Comparison of ENCODE assay signal across 13 cellular contexts in genomic region chr13:49303533-49304252, GRCh38. TPM values are rescaled to one million over a fixed set of nuclear protein-coding genes. Genes with fewer than 3 reads are reported as not detected.
DNase-seq lines count a peak whose midpoint lies in the region; ATAC-seq, FAIRE-seq and TF ChIP-seq lines count a peak whose summit lies in the region.
"Had no signal": no experiment of that assay in that cellular context is flagged by ENCODE, and none has a peak within 500 bp of the region (broad histone marks: within the 10 kb centered on the region; RNA-seq: fewer than 3 reads in every experiment).

No MANE protein-coding gene starts in this region.

- H3K27me3 ChIP-seq in HepG2 (ENCODE audit: control insufficient read depth in 1 of 2, insufficient read depth in 2 of 2, low read length in 2 of 2), result no peaks in the 10 kb centered on the region
- no peaks in the 10 kb centered on the region for H3K27me3 ChIP-seq in stomach smooth muscle (ENCODE audit: control insufficient read depth in 1 of 2, insufficient read depth in 2 of 2, low read length in 2 of 2)
- H3K27me3 ChIP-seq: colonic mucosa had no signal

- H3K9ac ChIP-seq in HepG2 (ENCODE audit: insufficient read depth, low read depth, low read length), result no peak overlapping the region
- no peak overlapping the region for H3K9ac ChIP-seq in stomach smooth muscle (ENCODE audit: low read length in 2 of 2)

- DNase-seq in coronary artery (ENCODE audit: low spot score) (no peak), HepG2 (ENCODE audit: low spot score) (peak; percentile 86), OCI-LY7 (ENCODE audit: low spot score) (no peak), omental fat pad (ENCODE audit: low spot score) (no peak)
- DNase-seq in stimulated activated CD4-positive, alpha-beta T cell treated with anti-CD3 and anti-CD28 coated beads, Interleukin-4, amount 100 ng/mL, for 24 hours, result no peak
- DNase-seq: colonic mucosa, NCI-H1417 treated with DMSO at 0.1 percent for 48 hours had no signal

- H3K4me1 ChIP-seq in HEK293 (ENCODE audit: control insufficient read depth, insufficient read depth, low read length) (no peaks in the 10 kb centered on the region), HepG2 (ENCODE audit: insufficient read depth, low read length) (peaks cover 79% of the 10 kb centered on the region), stomach smooth muscle (ENCODE audit: control insufficient read depth, insufficient read depth, low read length) (peaks cover 49% of the 10 kb centered on the region), OCI-LY7 (ENCODE audit: insufficient read depth, low read length, poor library complexity, severe bottlenecking) (peaks cover 51% of the 10 kb centered on the region)
- H3K4me1 ChIP-seq: colonic mucosa had no signal

- no peaks in the 10 kb centered on the region for H3K9me2 ChIP-seq in OCI-LY7 (ENCODE audit: insufficient read depth, low read length)

- in situ Hi-C loops in HepG2 (cut with HindIII; ENCODE audit: extremely low pct_ligation_motif_present, low pct_unique_long_range_greater_than_20kb), result loop anchor here (5.0 to 10.0 kb wide), 2 partner anchors 121 to 304 kb away; no protein-coding TSS in a partner anchor

- H4K20me1 ChIP-seq in HepG2 (ENCODE audit: insufficient read depth, low read length) (no peaks in the 10 kb centered on the region), OCI-LY7 (ENCODE audit: insufficient read depth, low read length) (no peaks in the 10 kb centered on the region)

- peak in 1 of 2 experiments; percentile 71; a peak in 2 of 4 replicates for TF ChIP-seq EP300 in HepG2 (IDR thresholded peaks at IDR 0.05; ENCODE audit: low read depth in 2 of 2, low read length in 2 of 2)
- peak; percentile 74; the same call in 1 of the 2 replicates for TF ChIP-seq EP300 in HepG2 (CRISPR knock-in tag; IDR thresholded peaks at IDR 0.05; ENCODE audit: borderline replicate concordance)

- intact Hi-C loops in HepG2 (cut with micrococcal nuclease; ENCODE audit: unreplicated experiment) (loop anchor here (5.0 kb wide), 2 partner anchors 69 to 139 kb away; partner anchors contain the start of genes CAB39L and SETDB2), OCI-LY7 (cut with micrococcal nuclease; ENCODE audit: unreplicated experiment) (loop anchor here (5.0 kb wide), 1 partner anchor 489 kb away; the partner anchor contains the start of gene KPNA3)

- no peak; the same call in 1 of the 2 replicates for TF ChIP-seq RAD21 in HepG2 (CRISPR knock-in tag; IDR thresholded peaks at IDR 0.05)

- H2AFZ ChIP-seq in HepG2 (ENCODE audit: low read length), result no peak overlapping the region
- no peak overlapping the region; the same call in 1 of the 2 replicates for H2AFZ ChIP-seq in OCI-LY7 (ENCODE audit: low read length)

- ATAC-seq in HepG2, result peak; percentile 88
- no peak for ATAC-seq in omental fat pad (ENCODE audit: low FRiP score)
- no peak for ATAC-seq in GM21381 (IDR thresholded peaks at IDR 0.05; ENCODE audit: unreplicated experiment)
- ATAC-seq: natural killer cell treated with Interleukin-12 subunit alpha and Interleukin-12 subunit beta and Interleukin-15 and Interleukin-18, amount 100 ng/mL, for 72 hours had no signal

- no peaks in the 10 kb centered on the region for H3K36me3 ChIP-seq in HEK293 (ENCODE audit: control insufficient read depth in 2 of 2, insufficient read depth in 1 of 2, low read length in 2 of 2)
- H3K36me3 ChIP-seq in HepG2 (replicated peaks in 1 of 2; ENCODE audit: control insufficient read depth in 1 of 2, insufficient read depth in 2 of 2, low read length in 2 of 2), result no peaks in the 10 kb centered on the region
- H3K36me3 ChIP-seq in stomach smooth muscle (ENCODE audit: control insufficient read depth in 2 of 2, insufficient read depth in 2 of 2, low read length in 2 of 2), result peaks cover 0 to 5% of the 10 kb centered on the region in 2 donors
- peaks cover 10% of the 10 kb centered on the region; the same call in 1 of the 2 replicates for H3K36me3 ChIP-seq in OCI-LY7 (ENCODE audit: insufficient read depth, low read length)
- H3K36me3 ChIP-seq: colonic mucosa had no signal

- BruUV-seq in HepG2 (replicated peaks; lab: Mats Ljungman, UMichigan), result no TSS peak
- no TSS peak for BruUV-seq in OCI-LY7 (replicated peaks; lab: Mats Ljungman, UMichigan)

- H3K4me3 ChIP-seq in HEK293 (ENCODE audit: low read depth, low read length) (no peak overlapping the region), coronary artery (no peak overlapping the region), HepG2 (replicated peaks in 1 of 3; ENCODE audit: insufficient read depth in 1 of 3, low read depth in 2 of 3, low read length in 3 of 3) (peak overlapping the region in 1 of 3 experiments; percentile 12; a peak in 1 of 6 replicates), stomach smooth muscle (ENCODE audit: low read length in 2 of 2) (no peak overlapping the region), OCI-LY7 (ENCODE audit: low read depth, low read length, poor library complexity, severe bottlenecking) (no peak overlapping the region)
- H3K4me3 ChIP-seq: colonic mucosa had no signal

- H3K9me3 ChIP-seq in HEK293 (ENCODE audit: control insufficient read depth, insufficient read depth, low read depth, low read length) (no peaks in the 10 kb centered on the region), HepG2 (ENCODE audit: low read length) (no peaks in the 10 kb centered on the region), stomach smooth muscle (ENCODE audit: control insufficient read depth in 2 of 2, low read length in 2 of 2) (no peaks in the 10 kb centered on the region), OCI-LY7 (ENCODE audit: low read length) (no peaks in the 10 kb centered on the region)
- H3K9me3 ChIP-seq: colonic mucosa had no signal

- POLR2A ChIA-PET in HEK293 (lab: Yijun Ruan, JAX) (no interaction called here), HepG2 (lab: Yijun Ruan, JAX) (interaction anchor here (1.2 to 1.3 kb wide), 2 partner anchors 10 to 303 kb away, joined by 3 to 5 read pairs; no protein-coding TSS in a partner anchor), OCI-LY7 (lab: Charles Lee) (interaction anchor here (0.9 kb wide), 1 partner anchor 94 kb away, joined by 3 read pairs; no protein-coding TSS in a partner anchor)

- CTCF ChIA-PET in HEK293 (lab: Yijun Ruan, JAX) (no interaction called here), HepG2 (lab: Yijun Ruan, JAX; ENCODE audit: low intra/inter-chr PET ratio, low total read pairs) (interaction anchor here (0.6 kb wide), 1 partner anchor 303 kb away, joined by 3 read pairs; no protein-coding TSS in a partner anchor), OCI-LY7 (lab: Charles Lee; ENCODE audit: unreplicated experiment) (no interaction called here)

- H3K79me2 ChIP-seq in HepG2 (ENCODE audit: insufficient read depth, low read length) (no peaks in the 10 kb centered on the region), OCI-LY7 (ENCODE audit: insufficient read depth, low read depth, low read length) (no peaks in the 10 kb centered on the region)

- H3K27ac ChIP-seq in HEK293 (ENCODE audit: extremely low read depth, low read depth, low read length) (no peak overlapping the region), coronary artery (peak overlapping the region; percentile 26 to 91), HepG2 (ENCODE audit: extremely low read length, insufficient read depth, low read length) (no peak overlapping the region), stomach smooth muscle (ENCODE audit: low read length) (peak overlapping the region; percentile 78), OCI-LY7 (ENCODE audit: low read depth, low read length, poor library complexity, severe bottlenecking) (no peak overlapping the region)
- H3K27ac ChIP-seq: colonic mucosa had no signal

- H3K4me2 ChIP-seq in HepG2 (ENCODE audit: low read depth, low read length) (peak overlapping the region; percentile 30), OCI-LY7 (ENCODE audit: low read length) (no peak overlapping the region)

- FAIRE-seq in HepG2 (lab: Jason Lieb, UNC), result peak; percentile 63
- FAIRE-seq: H54, TTC549 had no signal

- no peak for TF ChIP-seq POLR2A in HepG2 (IDR thresholded peaks at IDR 0.05; ENCODE audit: insufficient read depth in 1 of 2, low read depth in 2 of 2, low read length in 2 of 2)

- 27% methylated on average over 6 of the region's 11 CpGs for WGBS in HepG2 (ENCODE audit: low lambda C conversion rate)

- TF ChIP-seq CTCF in HEK293 (tag by site-specific recombination; IDR thresholded peaks at IDR 0.05) (no peak), coronary artery (IDR thresholded peaks at IDR 0.05) (no peak), HepG2 (CRISPR knock-in tag; IDR thresholded peaks at IDR 0.05) (0 out of 2 replicates have a peak, but pooled peaks have one; percentile 17), OCI-LY7 (conservative IDR thresholded peaks at IDR 0.05; ENCODE audit: low read length) (no peak), omental fat pad (IDR thresholded peaks at IDR 0.05) (no peak)

TF ChIP-seq in HEK293, 187 proteins besides CTCF, POLR2A, EP300 and RAD21 (continues in another document):
- no peak for TF ChIP-seq ZNF837 (tag by site-specific recombination; IDR thresholded peaks at IDR 0.05)

RNA-seq across cellular contexts. Expression of gene CDADC1, which starts 56.0 kb away (rescaled TPM):
- total RNA-seq in HepG2 (2016; rRNA removed; fragmentation: Illumina TruSeq; extraction: Trizol) (9.0 and 10.8 TPM in 2 replicates), OCI-LY7 (2022) (10.3 and 12.5 TPM in 2 replicates), omental fat pad (1 to 10 TPM; 4.5 to 9.6 (median 7.7) TPM)
- total RNA-seq in HepG2 (2016; cell fraction: cytosol; rRNA removed; fragmentation: Illumina TruSeq; extraction: Trizol; ENCODE audit: low read depth), result 5.3 and 6.2 TPM in 2 replicates
- total RNA-seq in HepG2 (2016; cell fraction: insoluble cytoplasmic fraction; rRNA removed; fragmentation: Illumina TruSeq; extraction: Trizol), result 8.1 and 8.9 TPM in 2 replicates
- total RNA-seq in HepG2 (2016; cell fraction: membrane; rRNA removed; fragmentation: Illumina TruSeq; extraction: Trizol), result 12.5 and 15.3 TPM in 2 replicates
- total RNA-seq in HepG2 (2016; cell fraction: nucleus; rRNA removed; fragmentation: Illumina TruSeq; extraction: Trizol), result 7.2 and 9.0 TPM in 2 replicates
- 2.4 and 2.7 TPM in 2 replicates for polyA plus RNA-seq in HepG2 (2011; rRNA removed)
- polyA plus RNA-seq in HepG2 (2011; cell fraction: cytosol; rRNA removed), result 1.4 and 1.9 TPM in 2 replicates
- polyA plus RNA-seq in HepG2 (2011; cell fraction: nucleus; rRNA removed), result 1.7 and 2.8 TPM in 2 replicates
- 5.4 and 6.3 TPM in 2 replicates for polyA plus RNA-seq in HepG2 (2012)
- polyA plus RNA-seq in HepG2 (2016; cell fraction: cytosol; fragmentation: Illumina TruSeq; extraction: Trizol; ENCODE audit: low read depth), result 10.5 and 11.5 TPM in 2 replicates
- 10.0 and 11.9 TPM in 2 replicates for polyA plus RNA-seq in HepG2 (2016; cell fraction: insoluble cytoplasmic fraction; fragmentation: Illumina TruSeq; extraction: Trizol; ENCODE audit: low read depth)
- 14.2 and 15.4 TPM in 2 replicates for polyA plus RNA-seq in HepG2 (2016; cell fraction: membrane; fragmentation: Illumina TruSeq; extraction: Trizol; ENCODE audit: low read depth)
- 6.8 and 11.4 TPM in 2 replicates for polyA plus RNA-seq in HepG2 (2016; cell fraction: nucleus; fragmentation: Illumina TruSeq; extraction: Trizol; ENCODE audit: insufficient read depth, low read depth)
- polyA minus RNA-seq in HepG2 (2011; rRNA and poly(A)+ RNA removed; ENCODE audit: low replicate concordance), result 3.2 and 6.0 TPM in 2 replicates
- polyA minus RNA-seq in HepG2 (2011; cell fraction: cytosol; rRNA and poly(A)+ RNA removed), result 0.97 and 1.7 TPM in 2 replicates
- 7.8 and 8.4 TPM in 2 replicates for polyA minus RNA-seq in HepG2 (2011; cell fraction: nucleus; rRNA and poly(A)+ RNA removed)
- total RNA-seq in OCI-LY7 (2014; rRNA removed; shearing (Covaris generic)), result 9.1 and 18.8 TPM in 2 replicates

Comparison
In these comparisons a context has a peak if more than half of its experiments do, and no peak if none do; other contexts are left out.
1. H3K27ac ChIP-seq: peak in coronary artery (2 of 2) and stomach smooth muscle (single experiment); none in HEK293 (single experiment), HepG2 (single experiment) and OCI-LY7 (single experiment).
2. Of the 63 proteins assayed by ChIP-seq in both HepG2 and HEK293: peak only in HepG2: CTCF, MEIS1, ZNF292 and ZNF629; only in HEK293: none; in both: none; in neither: 59.